18 cellular contexts compared by ENCODE assay signal in genomic region chr2:120547662-120548061, GRCh38.
DNase-seq lines count a peak whose midpoint lies in the region; ATAC-seq and TF ChIP-seq lines count a peak whose summit lies in the region.
"Had no signal": no experiment of that assay in that cellular context is flagged by ENCODE, and none has a peak within 500 bp of the region (broad histone marks: within the 10 kb centered on the region; RNA-seq: fewer than 3 reads in every experiment).

No MANE protein-coding gene starts in this region.

- WGBS in psoas muscle, 3 donors = 60 to 82% (median 77%) methylated on average over 1 of the region's 1 CpG

- no peak overlapping the region for H3K4me3 ChIP-seq in left ventricle myocardium inferior
- no peak overlapping the region for H3K4me3 ChIP-seq in psoas muscle
- H3K4me3 ChIP-seq in ascending aorta = no peak overlapping the region

- DNase-seq in Right ventricle myocardium inferior (ENCODE audit: missing footprints) (no peak), cardiac septum (ENCODE audit: low spot score) (no peak), left ventricle myocardium inferior (peak; percentile 63), psoas muscle (no peak), ascending aorta (ENCODE audit: low spot score in 2 of 2) (no peak)
- DNase-seq in activated CD4-positive, CD25-positive, alpha-beta regulatory T cell (lab: John Stamatoyannopoulos, UW) = no peak
- DNase-seq: 8988T, DMS79 treated with DMSO at 0.1 percent for 48 hours, HFFc6, KBM-7, NCI-H1105 treated with DMSO at 0.1 percent for 48 hours, NCI-H1694, NCI-H2081 treated with DMSO at 0.1 percent for 48 hours, NCI-H510A, NCI-H774, SIG-M5 had no signal

- H3K36me3 ChIP-seq in left ventricle myocardium inferior (no peaks in the 10 kb centered on the region), psoas muscle (ENCODE audit: insufficient read depth in 1 of 2, low read depth in 1 of 2) (no peaks in the 10 kb centered on the region), ascending aorta (no peaks in the 10 kb centered on the region)

- peak; percentile 65 for ATAC-seq in Right ventricle myocardium inferior
- peak in 3 of 4 donors; percentile 34 to 45 (median 41) for ATAC-seq in psoas muscle
- no peak for ATAC-seq in HG03442 (IDR thresholded peaks at IDR 0.05; ENCODE audit: unreplicated experiment)
- no peak for ATAC-seq in HG03521 (IDR thresholded peaks at IDR 0.05; ENCODE audit: unreplicated experiment)

- H3K27ac ChIP-seq in left ventricle myocardium inferior (replicated peaks) = peak overlapping the region; percentile 72
- no peak overlapping the region for H3K27ac ChIP-seq in psoas muscle
- H3K27ac ChIP-seq in ascending aorta = no peak overlapping the region

- H3K9me3 ChIP-seq in left ventricle myocardium inferior (replicated peaks) = no peaks in the 10 kb centered on the region
- no peaks in the 10 kb centered on the region for H3K9me3 ChIP-seq in psoas muscle
- H3K9me3 ChIP-seq in ascending aorta = no peaks in the 10 kb centered on the region

- intact Hi-C loops in Right ventricle myocardium inferior (cut with DNase I) (no loop called here), cardiac septum (cut with DNase I) (no loop called here), left ventricle myocardium inferior (cut with micrococcal nuclease) (no loop called here), psoas muscle (cut with DNase I) (loop anchor here in 1 of 2 donors (5.0 kb wide), 1 partner anchor 75 kb away; no protein-coding TSS in a partner anchor), ascending aorta (cut with DNase I) (loop anchor here (10.0 kb wide), 1 partner anchor 323 kb away; the partner anchor contains the start of gene TMEM185B)

- H3K27me3 ChIP-seq in left ventricle myocardium inferior (ENCODE audit: low read depth) (no peaks in the 10 kb centered on the region), psoas muscle (ENCODE audit: insufficient read depth in 3 of 3, low read length in 2 of 3) (no peaks in the 10 kb centered on the region), ascending aorta (no peaks in the 10 kb centered on the region)

- TF ChIP-seq CTCF in left ventricle myocardium inferior (IDR thresholded peaks at IDR 0.05; ENCODE audit: borderline replicate concordance) (no peak), psoas muscle (IDR thresholded peaks at IDR 0.05) (no peak), ascending aorta (IDR thresholded peaks at IDR 0.05) (no peak)

- H3K4me1 ChIP-seq in left ventricle myocardium inferior (peaks cover 71% of the 10 kb centered on the region), psoas muscle (peaks cover 31% of the 10 kb centered on the region), ascending aorta (peaks cover 10 to 15% of the 10 kb centered on the region in 2 donors)

Comparison
In these comparisons a context has a peak if more than half of its experiments do, and no peak if none do; other contexts are left out.
1. ATAC-seq: peak in Right ventricle myocardium inferior (single experiment) and psoas muscle (3 of 4); none in HG03442 (single experiment) and HG03521 (single experiment).